Comparison of ENCODE assay signal across 9 cellular contexts in genomic region chr22:43867839-43868652, GRCh38. TPM values are rescaled to one million over a fixed set of nuclear protein-coding genes. Genes with fewer than 3 reads are reported as not detected.
A peak's percentile ranks its signal among the peaks of the same experiment; 100 is the strongest.
DNase-seq lines count a peak whose midpoint lies in the region; ATAC-seq and TF ChIP-seq lines count a peak whose summit lies in the region.
"Had no signal": no experiment of that assay in that cellular context is flagged by ENCODE, and none has a peak within 500 bp of the region (broad histone marks: within the 10 kb centered on the region; RNA-seq: fewer than 3 reads in every experiment).

No MANE protein-coding gene starts in this region.

- no peaks in the 10 kb centered on the region for H3K27me3 ChIP-seq in RWPE2 (ENCODE audit: insufficient read depth, poor library complexity, severe bottlenecking)

- no peak for TF ChIP-seq CTCF in RWPE2 (IDR thresholded peaks at IDR 0.05; ENCODE audit: poor library complexity, severe bottlenecking)

- DNase-seq in SKM-1 treated with dmso at 0.1 percent for 144 hours (lab: John Stamatoyannopoulos, UW; ENCODE audit: unreplicated experiment) (peak; percentile 0), SKM-1 (lab: John Stamatoyannopoulos, UW; ENCODE audit: unreplicated experiment) (no peak), RWPE2 (ENCODE audit: low spot score) (no peak), erythroblast (lab: John Stamatoyannopoulos, UW) (peak; percentile 43 to 56), mucosa of gallbladder (ENCODE audit: low spot score) (peak; percentile 60), NCI-H2107 (lab: John Stamatoyannopoulos, UW) (no peak)

- no peaks in the 10 kb centered on the region for H3K36me3 ChIP-seq in RWPE2 (ENCODE audit: low read depth)

- no peaks in the 10 kb centered on the region for H3K4me1 ChIP-seq in RWPE2 (ENCODE audit: insufficient read depth, poor library complexity, severe bottlenecking)

- ATAC-seq in RWPE2 (ENCODE audit: low read depth) (peak; percentile 67; the same call in 2 of the 3 replicates), HG03565 (IDR thresholded peaks at IDR 0.05; ENCODE audit: unreplicated experiment) (no peak), GM21381 (IDR thresholded peaks at IDR 0.05; ENCODE audit: unreplicated experiment) (no peak)

- TF ChIP-seq POLR2A in erythroblast (IDR thresholded peaks at IDR 0.05; ENCODE audit: low read length): no peak

- no peak overlapping the region for H3K27ac ChIP-seq in RWPE2 (ENCODE audit: poor library complexity, severe bottlenecking)

- no peak overlapping the region for H3K4me3 ChIP-seq in RWPE2 (ENCODE audit: severe bottlenecking)

- H3K9me3 ChIP-seq in RWPE2 (ENCODE audit: severe bottlenecking): no peaks in the 10 kb centered on the region

RNA-seq across cellular contexts. Expression of gene SULT4A1, which starts 5.7 kb away (rescaled TPM):
- total RNA-seq in mucosa of gallbladder: 0.43 TPM
- total RNA-seq: lower leg skin had no signal

RNA-seq across cellular contexts. Expression of gene PNPLA5, which starts 23.8 kb away (rescaled TPM):
- total RNA-seq in mucosa of gallbladder: not detected

RNA-seq across cellular contexts. Expression of gene PNPLA3, which starts 55.6 kb away (rescaled TPM):
- total RNA-seq in mucosa of gallbladder: 11.4 TPM

RNA-seq across cellular contexts. Expression of gene EFCAB6, which starts 55.9 kb away (rescaled TPM):
- total RNA-seq in mucosa of gallbladder: 4.1 TPM

Comparison
In these comparisons a context has a peak if more than half of its experiments do, and no peak if none do; other contexts are left out.
1. DNase-seq: peak in SKM-1 treated with dmso at 0.1 percent for 144 hours (single experiment), erythroblast (2 of 2) and mucosa of gallbladder (single experiment); none in SKM-1 (single experiment), RWPE2 (single experiment) and NCI-H2107 (single experiment).